ENCODE assay signal across 8 cellular contexts in the genomic region with DNA sequence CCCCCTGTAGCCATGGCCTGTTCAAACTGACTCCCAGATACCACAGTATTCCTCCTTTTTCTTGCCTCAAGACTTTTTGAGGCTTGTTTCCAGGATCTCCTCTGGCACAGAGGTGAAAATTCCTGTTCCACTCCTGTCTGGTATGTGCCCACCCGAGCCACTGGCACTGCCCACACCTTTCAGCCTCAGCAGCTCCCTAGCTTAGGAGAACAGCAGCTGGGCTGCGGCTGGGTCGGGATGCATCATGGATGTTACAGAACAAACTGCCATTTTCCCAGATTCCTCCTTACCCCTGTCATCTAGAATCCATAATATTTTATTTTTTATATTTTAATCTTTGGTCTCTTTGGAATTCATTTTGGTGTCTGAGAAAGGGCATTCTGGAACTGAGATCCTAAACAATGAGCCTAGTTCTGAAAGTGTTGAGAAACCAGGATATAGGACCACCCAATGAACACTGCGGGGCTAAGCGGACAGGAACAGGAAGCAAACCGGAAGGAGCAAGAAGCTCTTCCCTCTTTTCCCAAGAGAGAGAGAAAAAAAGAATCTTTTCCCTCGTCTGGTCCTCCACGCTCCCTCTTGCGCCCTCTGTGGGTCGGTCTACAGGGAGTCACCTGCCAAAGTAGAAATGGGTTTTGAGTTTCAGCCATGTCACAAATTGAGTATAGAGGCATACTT. TPM values are rescaled to one million over a fixed set of nuclear protein-coding genes. Genes with fewer than 3 reads are reported as not detected.
DNase-seq lines count a peak whose midpoint lies in the region; ATAC-seq and TF ChIP-seq lines count a peak whose summit lies in the region.

No MANE protein-coding gene starts in this region.

- TF ChIP-seq RAD21 in neural cell (conservative IDR thresholded peaks at IDR 0.05): no peak

- H3K9ac ChIP-seq in OCI-LY1 (ENCODE audit: low read length) (no peak overlapping the region), neural cell (ENCODE audit: low read length) (no peak overlapping the region), stomach smooth muscle (ENCODE audit: low read length in 2 of 2) (no peak overlapping the region)

- TF ChIP-seq CTCF in OCI-LY1 (IDR thresholded peaks at IDR 0.05; ENCODE audit: low read length) (peak; percentile 82), neural cell (IDR thresholded peaks at IDR 0.05; ENCODE audit: poor library complexity, severe bottlenecking) (peak; percentile 58)

- no peaks in the 10 kb centered on the region for H3K9me3 ChIP-seq in OCI-LY1 (ENCODE audit: low read length)
- H3K9me3 ChIP-seq in neural cell (ENCODE audit: low read length): no peaks in the 10 kb centered on the region
- no peaks in the 10 kb centered on the region for H3K9me3 ChIP-seq in stomach smooth muscle (ENCODE audit: control insufficient read depth in 2 of 2, low read length in 2 of 2)

- no peak for ATAC-seq in HG02840 (IDR thresholded peaks at IDR 0.05; ENCODE audit: low FRiP score, unreplicated experiment)

- H3K27me3 ChIP-seq in OCI-LY1 (ENCODE audit: insufficient read depth, low read length): no peaks in the 10 kb centered on the region
- no peaks in the 10 kb centered on the region for H3K27me3 ChIP-seq in neural cell (ENCODE audit: insufficient read depth, low read depth, low read length)
- H3K27me3 ChIP-seq in stomach smooth muscle (ENCODE audit: control insufficient read depth in 1 of 2, insufficient read depth in 2 of 2, low read length in 2 of 2): no peaks in the 10 kb centered on the region

- H3K36me3 ChIP-seq in OCI-LY1 (ENCODE audit: insufficient read depth, low read length) (no peaks in the 10 kb centered on the region), neural cell (ENCODE audit: insufficient read depth, low read length) (no peaks in the 10 kb centered on the region), stomach smooth muscle (ENCODE audit: control insufficient read depth in 2 of 2, insufficient read depth in 2 of 2, low read length in 2 of 2) (no peaks in the 10 kb centered on the region)

- peak; percentile 51 for DNase-seq in CMK (ENCODE audit: low read depth)
- DNase-seq in HT1080 (ENCODE audit: low read depth): peak; percentile 85
- peak; percentile 66 for DNase-seq in activated T-cell treated with anti-CD3 and anti-CD28 coated beads, Interleukin-2, amount 50 U/mL, for 1 hour
- DNase-seq in fibroblast of gingiva (ENCODE audit: low read depth): peak; percentile 87

- H3K4me3 ChIP-seq in OCI-LY1 (ENCODE audit: low read depth, low read length, poor library complexity, severe bottlenecking) (no peak overlapping the region), neural cell (ENCODE audit: low read length) (no peak overlapping the region), stomach smooth muscle (ENCODE audit: low read length in 2 of 2) (peak overlapping the region; percentile 26 to 57)

- no peak overlapping the region for H3K4me2 ChIP-seq in OCI-LY1 (ENCODE audit: low read length)
- H3K4me2 ChIP-seq in neural cell (ENCODE audit: low read length): no peak overlapping the region

- H3K9me2 ChIP-seq in OCI-LY1 (ENCODE audit: low read depth, low read length) (no peaks in the 10 kb centered on the region), neural cell (ENCODE audit: insufficient read depth, low read length) (no peaks in the 10 kb centered on the region)

- no peak overlapping the region for H3K27ac ChIP-seq in OCI-LY1 (ENCODE audit: low read depth, low read length, poor library complexity, severe bottlenecking)
- H3K27ac ChIP-seq in neural cell (ENCODE audit: low read length): no peak overlapping the region
- no peak overlapping the region for H3K27ac ChIP-seq in stomach smooth muscle (ENCODE audit: low read length)

- H3K4me1 ChIP-seq in OCI-LY1 (ENCODE audit: insufficient read depth, low read length, severe bottlenecking) (no peaks in the 10 kb centered on the region), stomach smooth muscle (ENCODE audit: control insufficient read depth, insufficient read depth, low read length) (peaks cover 4% of the 10 kb centered on the region)

- H3K79me2 ChIP-seq in OCI-LY1 (ENCODE audit: insufficient read depth, low read length) (no peaks in the 10 kb centered on the region), neural cell (replicated peaks; ENCODE audit: insufficient read depth, low read length) (no peaks in the 10 kb centered on the region)

- H2AFZ ChIP-seq in OCI-LY1 (ENCODE audit: low read length) (no peak overlapping the region), neural cell (ENCODE audit: low read depth, low read length) (no peak overlapping the region)

- TF ChIP-seq EP300 in neural cell (conservative IDR thresholded peaks at IDR 0.05; ENCODE audit: poor library complexity, severe bottlenecking): no peak

- H4K20me1 ChIP-seq in OCI-LY1 (ENCODE audit: insufficient read depth, low read length) (no peaks in the 10 kb centered on the region), neural cell (ENCODE audit: insufficient read depth) (no peaks in the 10 kb centered on the region)

- H3F3A ChIP-seq in OCI-LY1 (ENCODE audit: insufficient read depth, low read length) (no peaks in the 10 kb centered on the region), neural cell (ENCODE audit: insufficient read depth, low read length, poor library complexity, severe bottlenecking) (no peaks in the 10 kb centered on the region)

TF ChIP-seq in neural cell, 6 proteins besides CTCF, POLR2A, EP300 and RAD21:
- peak; percentile 29 for TF ChIP-seq SMC3 (conservative IDR thresholded peaks at IDR 0.05; ENCODE audit: poor library complexity)
- no peak for TF ChIP-seq EZH2 (IDR thresholded peaks at IDR 0.05; ENCODE audit: borderline replicate concordance, insufficient read depth, low read length, poor library complexity, severe bottlenecking)

RNA-seq across cellular contexts. Expression of gene OR2S2, which starts 12.5 kb away (rescaled TPM):
- 0.32 TPM in 1 of 2 replicates, not detected in the other for total RNA-seq in HT1080 (2014; rRNA removed; shearing (Covaris generic))
- polyA plus RNA-seq in HT1080 (2015; cell fraction: cytosol; rRNA removed): not detected in 2 replicates
- not detected in 2 replicates for polyA plus RNA-seq in HT1080 (2015; cell fraction: nucleus; rRNA removed)
- polyA plus RNA-seq in neural cell: not detected in 2 replicates
- polyA minus RNA-seq in neural cell: not detected in 2 replicates

RNA-seq across cellular contexts. Expression of gene SPAAR, which starts 36.2 kb away (rescaled TPM):
- 0.05 and 0.23 TPM in 2 replicates for total RNA-seq in HT1080 (2014; rRNA removed; shearing (Covaris generic))
- 0.19 and 0.35 TPM in 2 replicates for polyA plus RNA-seq in HT1080 (2015; cell fraction: cytosol; rRNA removed)
- polyA plus RNA-seq in HT1080 (2015; cell fraction: nucleus; rRNA removed): 0.22 and 0.44 TPM in 2 replicates
- polyA plus RNA-seq in neural cell: 0.35 TPM in 1 of 2 replicates, not detected in the other
- not detected in 2 replicates for polyA minus RNA-seq in neural cell

RNA-seq across cellular contexts. Expression of gene HRCT1, which starts 39.5 kb away (rescaled TPM):
- 2.4 and 3.2 TPM in 2 replicates for total RNA-seq in HT1080 (2014; rRNA removed; shearing (Covaris generic))
- polyA plus RNA-seq in HT1080 (2015; cell fraction: cytosol; rRNA removed): 2.1 and 2.6 TPM in 2 replicates
- 0.66 and 2.0 TPM in 2 replicates for polyA plus RNA-seq in HT1080 (2015; cell fraction: nucleus; rRNA removed)
- polyA plus RNA-seq in neural cell: 0.84 TPM in 1 of 2 replicates, not detected in the other
- not detected in 2 replicates for polyA minus RNA-seq in neural cell

Comparison
In these comparisons a context has a peak if more than half of its experiments do, and no peak if none do; other contexts are left out.
1. H3K4me3 ChIP-seq: peak in stomach smooth muscle (2 of 2); none in OCI-LY1 (single experiment) and neural cell (single experiment).
2. Peak in every context shown above with its lines, with median percentiles within 50 percentile points of each other: DNase-seq.